26 cellular contexts compared by ENCODE assay signal in genomic region chr5:144150996-144151395, GRCh38. TPM values are rescaled to one million over a fixed set of nuclear protein-coding genes. Genes with fewer than 3 reads are reported as not detected.
A peak's percentile ranks its signal among the peaks of the same experiment; 100 is the strongest.
DNase-seq lines count a peak whose midpoint lies in the region; ATAC-seq, FAIRE-seq and TF ChIP-seq lines count a peak whose summit lies in the region.
"Had no signal": no experiment of that assay in that cellular context is flagged by ENCODE, and none has a peak within 500 bp of the region (broad histone marks: within the 10 kb centered on the region; RNA-seq: fewer than 3 reads in every experiment).

No MANE protein-coding gene starts in this region.

- H3K27ac ChIP-seq in caudate nucleus (ENCODE audit: low read depth, low read length): no peak overlapping the region
- H3K27ac ChIP-seq: A549, BLaER1, esophagus squamous epithelium, gastroesophageal sphincter, hepatocyte, pancreas, testis had no signal

- TF ChIP-seq POLR2A in GM12892 (IDR thresholded peaks at IDR 0.05; ENCODE audit: low read depth, low read length): no peak

- ATAC-seq in SK-N-SH treated with all-trans-retinoic acid at 6 μM for 48 hours: peak; percentile 49; the same call in 2 of the 3 replicates
- ATAC-seq: A549, gastroesophageal sphincter, left colon, pancreas had no signal

- DNase-seq in ACHN (peak; percentile 13), HCEC 1CT (peak; percentile 36), iris pigment epithelial cell (ENCODE audit: low read depth) (peak; percentile 37), caudate nucleus (lab: John Stamatoyannopoulos, UW) (no peak), GM12892 (ENCODE audit: insufficient read length) (no peak), NCI-H1436 treated with DMSO at 0.1 percent for 48 hours (lab: John Stamatoyannopoulos, UW) (no peak), T-helper 9 cell (no peak)
- DNase-seq: activated CD4-positive, alpha-beta memory T cell treated with anti-CD3 and anti-CD28 coated beads for 36 hours; activated CD4-positive, CD25-positive, alpha-beta regulatory T cell treated with anti-CD3 and anti-CD28 coated beads, Interleukin-2, amount 50 U/mL, for 72 hours; activated naive CD4-positive, alpha-beta T cell treated with Interleukin-2 at 50 U/mL for 16 hours; esophagus squamous epithelium; left colon; mammary epithelial cell; NCI-H2107; NCI-H510A; pancreas; small intestine; stimulated activated naive CD4-positive, alpha-beta T cell treated with Interleukin-2 at 50 U/mL for 16 hours; testis had no signal

- in situ Hi-C loops in ACHN (cut with HindIII; ENCODE audit: low pct_ligation_motif_present, low pct_unique_long_range_greater_than_20kb, low sequenced_read_pairs): no loop called here

- no peak for FAIRE-seq in GM12892 (lab: Jason Lieb, UNC)
- FAIRE-seq: GM12891, pancreas, small intestine, urothelium cell line had no signal

TF ChIP-seq in SK-N-SH treated with all-trans-retinoic acid at 6 μM for 48 hours, 23 proteins besides CTCF, POLR2A, EP300 and RAD21:
- no peak for TF ChIP-seq TCF4 (CRISPR knock-in tag; IDR thresholded peaks at IDR 0.05; ENCODE audit: borderline replicate concordance)
- no peak for TF ChIP-seq ZFP3 (CRISPR knock-in tag; IDR thresholded peaks at IDR 0.05)
- TF ChIP-seq ARNTL (CRISPR knock-in tag; IDR thresholded peaks at IDR 0.05; ENCODE audit: borderline replicate concordance, low read depth): no peak
- no peak for TF ChIP-seq GLIS3 (CRISPR knock-in tag; IDR thresholded peaks at IDR 0.05)
- no peak for TF ChIP-seq SNAI2 (CRISPR knock-in tag; IDR thresholded peaks at IDR 0.05)
- TF ChIP-seq ZNF565 (CRISPR knock-in tag; conservative IDR thresholded peaks at IDR 0.05; ENCODE audit: low read depth): no peak
- no peak for TF ChIP-seq CREB5 (CRISPR knock-in tag; IDR thresholded peaks at IDR 0.05; ENCODE audit: low read depth)
- TF ChIP-seq CSDC2 (CRISPR knock-in tag; IDR thresholded peaks at IDR 0.05): no peak
- no peak for TF ChIP-seq PPARA (CRISPR knock-in tag; IDR thresholded peaks at IDR 0.05; ENCODE audit: borderline replicate concordance)
- no peak for TF ChIP-seq ESRRG (CRISPR knock-in tag; IDR thresholded peaks at IDR 0.05)
- TF ChIP-seq TOX (CRISPR knock-in tag; IDR thresholded peaks at IDR 0.05; ENCODE audit: borderline replicate concordance): no peak
- TF ChIP-seq PATZ1 (CRISPR knock-in tag; IDR thresholded peaks at IDR 0.05; ENCODE audit: borderline replicate concordance): no peak
- TF ChIP-seq OSR1 (CRISPR knock-in tag; IDR thresholded peaks at IDR 0.05): no peak
- no peak for TF ChIP-seq ISL1 (CRISPR knock-in tag; IDR thresholded peaks at IDR 0.05)
- TF ChIP-seq CSRNP3 (CRISPR knock-in tag; IDR thresholded peaks at IDR 0.05): no peak

RNA-seq across cellular contexts. Expression of gene YIPF5, which starts 19.5 kb away (rescaled TPM):
- polyA plus RNA-seq in GM12892 (2012; ENCODE audit: missing spikeins): 25.9 TPM

RNA-seq across cellular contexts. Expression of gene KCTD16, which starts 19.7 kb away (rescaled TPM):
- polyA plus RNA-seq in GM12892 (2012; ENCODE audit: missing spikeins): 0.13 TPM

Comparison
In these comparisons a context has a peak if more than half of its experiments do, and no peak if none do; other contexts are left out.
1. DNase-seq: peak in ACHN (single experiment), HCEC 1CT (single experiment) and iris pigment epithelial cell (single experiment); none in caudate nucleus (0 of 61), GM12892 (single experiment), NCI-H1436 treated with DMSO at 0.1 percent for 48 hours (single experiment) and T-helper 9 cell (single experiment).